ENCODE assay signal across 21 cellular contexts in the genomic region with DNA sequence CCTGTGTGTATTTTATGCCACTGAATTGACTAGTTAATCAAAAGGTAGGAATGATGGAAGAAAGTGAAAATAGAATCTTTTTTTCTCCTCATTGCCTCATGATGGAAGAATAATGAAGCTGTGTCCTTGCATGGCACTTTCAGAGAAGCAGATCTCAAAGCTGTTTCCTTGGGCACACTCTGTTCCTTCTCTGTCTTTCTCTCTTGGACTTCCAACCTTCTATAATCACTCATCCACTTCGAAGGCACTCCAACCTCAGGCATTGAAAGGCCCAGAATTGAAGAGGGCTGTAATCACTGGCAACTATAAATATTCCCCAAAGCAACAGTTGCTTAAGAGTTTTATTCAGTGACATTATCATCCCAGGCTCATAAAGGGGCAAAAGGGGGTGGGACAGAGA. TPM values are rescaled to one million over a fixed set of nuclear protein-coding genes. Genes with fewer than 3 reads are reported as not detected.
DNase-seq lines count a peak whose midpoint lies in the region; ATAC-seq and TF ChIP-seq lines count a peak whose summit lies in the region.
"Had no signal": no experiment of that assay in that cellular context is flagged by ENCODE, and none has a peak within 500 bp of the region (broad histone marks: within the 10 kb centered on the region; RNA-seq: fewer than 3 reads in every experiment).

No MANE protein-coding gene starts in this region.

- H3K9me3 Mint-ChIP-seq in stimulated activated naive CD8-positive, alpha-beta T cell treated with anti-CD3 and anti-CD28 coated beads, Interleukin-15, Interleukin-2, amounts not matched to agents 100 ng/mL and 50 ng/mL, for 24 hours, result no peaks in the 10 kb centered on the region
- H3K9me3 Mint-ChIP-seq in stimulated activated naive CD8-positive, alpha-beta T cell treated with anti-CD3 and anti-CD28 coated beads, Interleukin-15, amount 100 ng/mL, for 72 hours, result no peaks in the 10 kb centered on the region
- no peaks in the 10 kb centered on the region for H3K9me3 Mint-ChIP-seq in natural killer cell treated with Interleukin-12 subunit alpha and Interleukin-12 subunit beta and Interleukin-15 and Interleukin-18, amount 100 ng/mL, for 72 hours
- peaks cover 17% of the 10 kb centered on the region for H3K9me3 Mint-ChIP-seq in mesothelial cell of epicardium
- H3K9me3 Mint-ChIP-seq: CD4-positive, alpha-beta T cell had no signal

- H3K4me3 Mint-ChIP-seq in stimulated activated naive CD8-positive, alpha-beta T cell treated with anti-CD3 and anti-CD28 coated beads, Interleukin-15, Interleukin-2, amounts not matched to agents 100 ng/mL and 50 ng/mL, for 24 hours, result no peak overlapping the region
- H3K4me3 Mint-ChIP-seq in stimulated activated naive CD8-positive, alpha-beta T cell treated with anti-CD3 and anti-CD28 coated beads, Interleukin-15, amount 100 ng/mL, for 72 hours, result no peak overlapping the region
- no peak overlapping the region for H3K4me3 Mint-ChIP-seq in natural killer cell treated with Interleukin-12 subunit alpha and Interleukin-12 subunit beta and Interleukin-15 and Interleukin-18, amount 100 ng/mL, for 72 hours
- no peak overlapping the region for H3K4me3 Mint-ChIP-seq in mesothelial cell of epicardium
- H3K4me3 Mint-ChIP-seq: B cell; CD4-positive, alpha-beta T cell had no signal

- no peaks in the 10 kb centered on the region for H3K9me3 ChIP-seq in adipocyte (ENCODE audit: control insufficient read depth, low read length)
- H3K9me3 ChIP-seq: SK-N-SH had no signal

- H3K9ac ChIP-seq in adipocyte (ENCODE audit: low read length), result no peak overlapping the region
- H3K9ac ChIP-seq: SK-N-SH had no signal

- H3K36me3 Mint-ChIP-seq in stimulated activated naive CD8-positive, alpha-beta T cell treated with anti-CD3 and anti-CD28 coated beads, Interleukin-15, Interleukin-2, amounts not matched to agents 100 ng/mL and 50 ng/mL, for 24 hours (ENCODE audit: low read depth), result no peaks in the 10 kb centered on the region
- H3K36me3 Mint-ChIP-seq in natural killer cell treated with Interleukin-12 subunit alpha and Interleukin-12 subunit beta and Interleukin-15 and Interleukin-18, amount 100 ng/mL, for 72 hours, result no peaks in the 10 kb centered on the region
- H3K36me3 Mint-ChIP-seq in mesothelial cell of epicardium, result peaks cover 3% of the 10 kb centered on the region

- DNase-seq in stimulated activated naive CD8-positive, alpha-beta T cell treated with anti-CD3 and anti-CD28 coated beads, Interleukin-15, amount 100 ng/mL, for 72 hours, result no peak
- DNase-seq in adipocyte (ENCODE audit: low read depth) (no peak), mesothelial cell of epicardium (ENCODE audit: low spot score in 2 of 2, unreplicated experiment in 2 of 2) (no peak)
- DNase-seq in natural killer cell treated with Interleukin-12 subunit alpha and Interleukin-12 subunit beta and Interleukin-15 and Interleukin-18, amount 100 ng/mL, for 72 hours (ENCODE audit: low spot score), result no peak
- no peak for DNase-seq in activated effector memory CD4-positive, alpha-beta T cell treated with anti-CD3 and anti-CD28 coated beads, Interleukin-2, amount 50 U/mL, for 16 hours
- DNase-seq: ACHN; CD4-positive, alpha-beta T cell; DND-41; GDM1; H7; Karpas-422; MM.1S; NCI-H1105; NCI-H1930; NCI-H82; SK-N-SH had no signal

- H3K4me1 Mint-ChIP-seq in stimulated activated naive CD8-positive, alpha-beta T cell treated with anti-CD3 and anti-CD28 coated beads, Interleukin-15, Interleukin-2, amounts not matched to agents 100 ng/mL and 50 ng/mL, for 24 hours (ENCODE audit: low read depth), result peaks cover 15% of the 10 kb centered on the region
- peaks cover 23% of the 10 kb centered on the region for H3K4me1 Mint-ChIP-seq in stimulated activated naive CD8-positive, alpha-beta T cell treated with anti-CD3 and anti-CD28 coated beads, Interleukin-15, amount 100 ng/mL, for 72 hours
- H3K4me1 Mint-ChIP-seq in natural killer cell treated with Interleukin-12 subunit alpha and Interleukin-12 subunit beta and Interleukin-15 and Interleukin-18, amount 100 ng/mL, for 72 hours (ENCODE audit: low read depth in 2 of 2), result peaks cover 25 to 32% of the 10 kb centered on the region in 2 donors
- H3K4me1 Mint-ChIP-seq in mesothelial cell of epicardium, result no peaks in the 10 kb centered on the region
- H3K4me1 Mint-ChIP-seq: B cell had no signal

- peak overlapping the region; percentile 10 for H3K4me3 ChIP-seq in adipocyte (ENCODE audit: low read length)

- no peaks in the 10 kb centered on the region for H3K27me3 Mint-ChIP-seq in stimulated activated naive CD8-positive, alpha-beta T cell treated with anti-CD3 and anti-CD28 coated beads, Interleukin-15, Interleukin-2, amounts not matched to agents 100 ng/mL and 50 ng/mL, for 24 hours
- no peaks in the 10 kb centered on the region for H3K27me3 Mint-ChIP-seq in stimulated activated naive CD8-positive, alpha-beta T cell treated with anti-CD3 and anti-CD28 coated beads, Interleukin-15, amount 100 ng/mL, for 72 hours
- H3K27me3 Mint-ChIP-seq in natural killer cell treated with Interleukin-12 subunit alpha and Interleukin-12 subunit beta and Interleukin-15 and Interleukin-18, amount 100 ng/mL, for 72 hours, result no peaks in the 10 kb centered on the region
- H3K27me3 Mint-ChIP-seq in mesothelial cell of epicardium (ENCODE audit: low read depth), result no peaks in the 10 kb centered on the region
- H3K27me3 Mint-ChIP-seq: B cell; CD4-positive, alpha-beta T cell had no signal

- H3K27ac Mint-ChIP-seq in stimulated activated naive CD8-positive, alpha-beta T cell treated with anti-CD3 and anti-CD28 coated beads, Interleukin-15, Interleukin-2, amounts not matched to agents 100 ng/mL and 50 ng/mL, for 24 hours, result peak overlapping the region; percentile 9
- H3K27ac Mint-ChIP-seq in stimulated activated naive CD8-positive, alpha-beta T cell treated with anti-CD3 and anti-CD28 coated beads, Interleukin-15, amount 100 ng/mL, for 72 hours, result no peak overlapping the region
- peak overlapping the region; percentile 40 to 45 for H3K27ac Mint-ChIP-seq in natural killer cell treated with Interleukin-12 subunit alpha and Interleukin-12 subunit beta and Interleukin-15 and Interleukin-18, amount 100 ng/mL, for 72 hours
- no peak overlapping the region for H3K27ac Mint-ChIP-seq in mesothelial cell of epicardium
- H3K27ac Mint-ChIP-seq: B cell; CD4-positive, alpha-beta T cell had no signal

- no peaks in the 10 kb centered on the region for H3K36me3 ChIP-seq in adipocyte (ENCODE audit: control insufficient read depth, insufficient read depth, low read length, severe bottlenecking)

- H3K27me3 ChIP-seq in adipocyte (replicated peaks; ENCODE audit: control insufficient read depth, insufficient read depth, low read length), result no peaks in the 10 kb centered on the region

- no peak for ATAC-seq in stimulated activated naive CD8-positive, alpha-beta T cell treated with anti-CD3 and anti-CD28 coated beads, Interleukin-15, amount 100 ng/mL, for 72 hours
- no peak for ATAC-seq in natural killer cell treated with Interleukin-12 subunit alpha and Interleukin-12 subunit beta and Interleukin-15 and Interleukin-18, amount 100 ng/mL, for 72 hours
- ATAC-seq in GM18873 (IDR thresholded peaks at IDR 0.05; ENCODE audit: low FRiP score, unreplicated experiment), result no peak
- ATAC-seq: Panc1, Right ventricle myocardium inferior had no signal

- H3K4me1 ChIP-seq in adipocyte (ENCODE audit: control insufficient read depth, insufficient read depth, low read length), result peaks cover 32% of the 10 kb centered on the region

- TF ChIP-seq CTCF in mesothelial cell of epicardium (IDR thresholded peaks at IDR 0.05; ENCODE audit: unreplicated experiment), result no peak

RNA-seq across cellular contexts. Expression of a gene that starts 31.1 kb away (rescaled TPM):
- not detected for total RNA-seq in natural killer cell treated with Interleukin-12 subunit alpha and Interleukin-12 subunit beta and Interleukin-15 and Interleukin-18, amount 100 ng/mL, for 72 hours
- total RNA-seq in mesothelial cell of epicardium, result not detected in 3 replicates
- total RNA-seq: B cell; CD4-positive, alpha-beta T cell; Right ventricle myocardium inferior had no signal

Comparison
In these comparisons a context has a peak if more than half of its experiments do, and no peak if none do; other contexts are left out.
1. H3K27ac Mint-ChIP-seq: peak in stimulated activated naive CD8-positive, alpha-beta T cell treated with anti-CD3 and anti-CD28 coated beads, Interleukin-15, Interleukin-2, amounts not matched to agents 100 ng/mL and 50 ng/mL, for 24 hours (single experiment) and natural killer cell treated with Interleukin-12 subunit alpha and Interleukin-12 subunit beta and Interleukin-15 and Interleukin-18, amount 100 ng/mL, for 72 hours (2 of 2); none in stimulated activated naive CD8-positive, alpha-beta T cell treated with anti-CD3 and anti-CD28 coated beads, Interleukin-15, amount 100 ng/mL, for 72 hours (0 of 2) and mesothelial cell of epicardium (single experiment).